Comparison of ENCODE assay signal across 14 cellular contexts in the genomic region with DNA sequence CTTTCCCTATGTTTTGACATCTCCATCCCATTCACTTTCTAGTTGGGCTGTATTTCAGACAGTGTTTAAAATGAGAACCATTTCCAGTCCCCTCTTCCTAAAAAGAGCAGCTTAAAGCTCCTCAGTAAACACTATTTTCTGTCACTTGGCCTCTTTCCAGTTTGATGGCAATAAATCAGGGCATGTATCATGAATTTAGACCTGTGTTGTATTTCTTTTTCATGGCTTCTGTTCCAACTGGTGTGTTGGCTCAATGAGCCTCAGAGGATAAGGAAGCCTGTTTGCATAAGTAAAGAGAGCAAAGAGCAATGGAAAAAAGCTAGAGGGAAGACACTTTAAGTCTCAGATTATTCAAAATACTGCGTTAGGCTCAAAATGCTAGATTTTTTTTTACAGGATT. TPM values are rescaled to one million over a fixed set of nuclear protein-coding genes. Genes with fewer than 3 reads are reported as not detected.
DNase-seq lines count a peak whose midpoint lies in the region; ATAC-seq and TF ChIP-seq lines count a peak whose summit lies in the region.
"Had no signal": no experiment of that assay in that cellular context is flagged by ENCODE, and none has a peak within 500 bp of the region (broad histone marks: within the 10 kb centered on the region; RNA-seq: fewer than 3 reads in every experiment).

No MANE protein-coding gene starts in this region.

- no peak overlapping the region for H3K4me2 ChIP-seq in PC-3 (ENCODE audit: low read length)

- peak overlapping the region in 7 of 12 donors; percentile 13 to 68 (median 58) for H3K4me3 ChIP-seq in heart left ventricle
- no peak overlapping the region for H3K4me3 ChIP-seq in PC-3 (ENCODE audit: low read length)
- peak overlapping the region; percentile 28 to 66 for H3K4me3 ChIP-seq in foreskin fibroblast (ENCODE audit: low read depth in 1 of 2, low read length in 2 of 2)
- no peak overlapping the region for H3K4me3 ChIP-seq in psoas muscle

- H3K27me3 ChIP-seq in heart left ventricle (no peaks in the 10 kb centered on the region), PC-3 (ENCODE audit: low read length) (no peaks in the 10 kb centered on the region), psoas muscle (ENCODE audit: insufficient read depth in 3 of 3, low read length in 2 of 3) (no peaks in the 10 kb centered on the region)

- POLR2A ChIA-PET in PC-3 (lab: Charles Lee; ENCODE audit: unreplicated experiment), result interaction anchor here (0.6 kb wide), 1 partner anchor 1113 kb away, joined by 3 read pairs; the partner anchor contains the start of gene ATP6V1A

- H3K9me3 ChIP-seq in heart left ventricle (no peaks in the 10 kb centered on the region), PC-3 (ENCODE audit: low read length) (no peaks in the 10 kb centered on the region), psoas muscle (no peaks in the 10 kb centered on the region)

- H3K9me3 Mint-ChIP-seq in type B pancreatic cell, result peaks cover 5% of the 10 kb centered on the region
- H3K9me3 Mint-ChIP-seq: T-helper 2 cell treated with Interferon-gamma antibody and Interleukin-4, amounts not matched to agents 5 μg/mL and 100 μg/mL, for 36 hours had no signal

- TF ChIP-seq CTCF in heart left ventricle (IDR thresholded peaks at IDR 0.05) (no peak), PC-3 (conservative IDR thresholded peaks at IDR 0.05; ENCODE audit: low read depth, low read length) (no peak), foreskin fibroblast (IDR thresholded peaks at IDR 0.05; ENCODE audit: low read depth, low read length) (no peak), type B pancreatic cell (conservative IDR thresholded peaks at IDR 0.05) (no peak), psoas muscle (IDR thresholded peaks at IDR 0.05) (no peak)

- BruUV-seq in PC-3 (replicated peaks; lab: Mats Ljungman, UMichigan), result no TSS peak

- H3F3A ChIP-seq in PC-3 (ENCODE audit: low read length, unreplicated experiment), result no peaks in the 10 kb centered on the region

- CTCF ChIA-PET in PC-3 (lab: Charles Lee), result no interaction called here

- H3K36me3 ChIP-seq in heart left ventricle (peaks cover 0 to 19% (median 0%) of the 10 kb centered on the region in 9 donors), PC-3 (ENCODE audit: low read depth, low read length) (no peaks in the 10 kb centered on the region), psoas muscle (ENCODE audit: insufficient read depth in 1 of 2, low read depth in 1 of 2) (no peaks in the 10 kb centered on the region)

- 66 to 81% (median 78%) methylated on average over 1 of the region's 1 CpG for WGBS in heart left ventricle, 4 donors
- WGBS in psoas muscle, 3 donors, result 58 to 75% (median 60%) methylated on average over 1 of the region's 1 CpG

- H3K4me1 Mint-ChIP-seq in type B pancreatic cell (ENCODE audit: unreplicated experiment), result peaks cover 48% of the 10 kb centered on the region

- no peaks in the 10 kb centered on the region for H3K9me2 ChIP-seq in PC-3 (replicated peaks; ENCODE audit: low read length)

- H3K4me1 ChIP-seq in heart left ventricle (peaks cover 0 to 17% (median 3%) of the 10 kb centered on the region in 12 donors), PC-3 (ENCODE audit: insufficient read depth, low read length) (peaks cover 18% of the 10 kb centered on the region), psoas muscle (no peaks in the 10 kb centered on the region)

- TF ChIP-seq POLR2A in heart left ventricle (IDR thresholded peaks at IDR 0.05), result no peak

- H3K36me3 Mint-ChIP-seq in type B pancreatic cell, result peaks cover 33% of the 10 kb centered on the region

- no peak for ATAC-seq in heart left ventricle
- ATAC-seq in Right ventricle myocardium superior (ENCODE audit: poor library complexity), result no peak
- ATAC-seq in PC-3, result peak; percentile 19; the same call in 1 of the 2 replicates
- no peak for ATAC-seq in psoas muscle

- peak overlapping the region; percentile 8 for H3K4me3 Mint-ChIP-seq in type B pancreatic cell
- H3K4me3 Mint-ChIP-seq: T-helper 2 cell treated with Interferon-gamma antibody and Interleukin-4, amounts not matched to agents 5 μg/mL and 100 μg/mL, for 36 hours had no signal

- H3K27me3 Mint-ChIP-seq in type B pancreatic cell, result no peaks in the 10 kb centered on the region

- no peaks in the 10 kb centered on the region for H3K79me2 ChIP-seq in PC-3 (ENCODE audit: low read length)

- peak overlapping the region in 6 of 12 donors; percentile 2 to 82 (median 24) for H3K27ac ChIP-seq in heart left ventricle
- no peak overlapping the region for H3K27ac ChIP-seq in PC-3 (ENCODE audit: low read length)
- no peak overlapping the region for H3K27ac ChIP-seq in psoas muscle
- H3K27ac ChIP-seq: C4-2B had no signal

- no peaks in the 10 kb centered on the region for H4K20me1 ChIP-seq in PC-3 (ENCODE audit: low read length)

- peak overlapping the region; percentile 38 for H3K27ac Mint-ChIP-seq in type B pancreatic cell
- H3K27ac Mint-ChIP-seq: T-helper 2 cell treated with Interferon-gamma antibody and Interleukin-4, amounts not matched to agents 5 μg/mL and 100 μg/mL, for 36 hours had no signal

- intact Hi-C loops in heart left ventricle (cut with DNase I), result no loop called here
- intact Hi-C loops in Right ventricle myocardium superior (cut with DNase I), result no loop called here
- intact Hi-C loops in PC-3 (cut with micrococcal nuclease), result loop anchor here (2.0 kb wide), 1 partner anchor 17 kb away; no protein-coding TSS in a partner anchor
- intact Hi-C loops in head of caudate nucleus (cut with DNase I), result no loop called here
- intact Hi-C loops in psoas muscle (cut with DNase I), result no loop called here

- H2AFZ ChIP-seq in PC-3 (ENCODE audit: low read length), result no peak overlapping the region

- DNase-seq in heart left ventricle (no peak), Right ventricle myocardium superior (no peak), PC-3 (peak; percentile 57), foreskin fibroblast (peak in 1 of 2 donors; percentile 51), type B pancreatic cell (ENCODE audit: extremely low spot score, unreplicated experiment) (no peak), head of caudate nucleus (no peak), psoas muscle (no peak)
- DNase-seq in activated CD8-positive, alpha-beta memory T cell treated with anti-CD3 and anti-CD28 coated beads, Interleukin-2, amount 50 U/mL, for 48 hours, result no peak
- DNase-seq: anterior cingulate cortex; H7; Kasumi-1; stimulated activated CD4-positive, alpha-beta T cell treated with anti-CD3 and anti-CD28 coated beads, Interleukin-4, amount 100 ng/mL, for 24 hours had no signal

- no peak overlapping the region for H3K9ac ChIP-seq in PC-3 (ENCODE audit: low read length)

RNA-seq across cellular contexts. Expression of gene CCDC80, which starts 7.2 kb away (rescaled TPM):
- 100 to 1,000 TPM in 5 of 9 donors, 10 to 100 TPM in 4; 30.7 to 538 (median 107) TPM for total RNA-seq in heart left ventricle
- polyA plus RNA-seq in heart left ventricle, result 10 to 100 TPM; 10.4 to 39.7 TPM
- 54.0 TPM for total RNA-seq in Right ventricle myocardium superior
- 17.0 and 20.4 TPM in 2 replicates for total RNA-seq in PC-3 (2014; rRNA removed)
- total RNA-seq in type B pancreatic cell (ENCODE audit: low replicate concordance), result 169 and 174 TPM in 2 replicates
- total RNA-seq in psoas muscle, result 10 to 100 TPM; 12.2 to 53.5 (median 22.5) TPM
- polyA plus RNA-seq in psoas muscle, result 1 to 10 TPM; 1.3 to 4.6 (median 4.2) TPM

Comparison
In these comparisons a context has a peak if more than half of its experiments do, and no peak if none do; other contexts are left out.
1. H3K4me3 ChIP-seq: peak in heart left ventricle (7 of 12) and foreskin fibroblast (2 of 2); none in PC-3 (single experiment) and psoas muscle (single experiment).